ENCODE assay signal across 18 cellular contexts in genomic region chr14:100115726-100116125, GRCh38. TPM values are rescaled to one million over a fixed set of nuclear protein-coding genes. Genes with fewer than 3 reads are reported as not detected.
DNase-seq lines count a peak whose midpoint lies in the region; ATAC-seq lines count a peak whose summit lies in the region.
"Had no signal": no experiment of that assay in that cellular context is flagged by ENCODE, and none has a peak within 500 bp of the region (broad histone marks: within the 10 kb centered on the region; RNA-seq: fewer than 3 reads in every experiment).

No MANE protein-coding gene starts in this region.

- peaks cover 61% of the 10 kb centered on the region for H3K4me1 Mint-ChIP-seq in activated naive CD4-positive, alpha-beta T cell treated with anti-CD3 and anti-CD28 coated beads, Interleukin-2, amount 50 U/mL, for 24 hours
- peaks cover 44 to 69% (median 53%) of the 10 kb centered on the region in 7 donors for H3K4me1 Mint-ChIP-seq in naive thymus-derived CD4-positive, alpha-beta T cell

- no peaks in the 10 kb centered on the region for H3K27me3 ChIP-seq in naive thymus-derived CD4-positive, alpha-beta T cell (ENCODE audit: control insufficient read depth in 2 of 2, insufficient read depth in 2 of 2, low read length in 2 of 2)
- H3K27me3 ChIP-seq: adrenal gland, SJSA1 had no signal

- DNase-seq in activated naive CD4-positive, alpha-beta T cell (lab: John Stamatoyannopoulos, UW) = no peak
- DNase-seq in naive thymus-derived CD4-positive, alpha-beta T cell = no peak
- DNase-seq in 8988T (no peak), kidney glomerular epithelial cell (lab: John Stamatoyannopoulos, UW) (no peak), NCI-H226 (no peak)
- DNase-seq: activated CD4-positive, alpha-beta T cell treated with anti-CD3 and anti-CD28 coated beads for 1 hour; adrenal gland; effector memory CD4-positive, alpha-beta T cell; mammary epithelial cell; NCI-H1436; trophoblast cell had no signal

- peaks cover 0 to 15% of the 10 kb centered on the region in 2 donors for H3K4me1 ChIP-seq in naive thymus-derived CD4-positive, alpha-beta T cell (ENCODE audit: control insufficient read depth in 2 of 2, insufficient read depth in 2 of 2, low read length in 2 of 2)
- H3K4me1 ChIP-seq: adrenal gland, SJSA1 had no signal

- peak overlapping the region; percentile 88 for H3K27ac Mint-ChIP-seq in activated naive CD4-positive, alpha-beta T cell treated with anti-CD3 and anti-CD28 coated beads, Interleukin-2, amount 50 U/mL, for 24 hours
- peak overlapping the region in 7 of 9 donors; percentile 45 to 87 (median 67) for H3K27ac Mint-ChIP-seq in naive thymus-derived CD4-positive, alpha-beta T cell

- CTCF ChIA-PET in naive thymus-derived CD4-positive, alpha-beta T cell (lab: Charles Lee) = interaction anchor here (0.7 to 35.2 kb wide), 5 partner anchors 10 to 77 kb away, joined by 3 to 758 read pairs (median 4); partner anchors contain the start of gene EVL

- H3K9me3 Mint-ChIP-seq in activated naive CD4-positive, alpha-beta T cell treated with anti-CD3 and anti-CD28 coated beads, Interleukin-2, amount 50 U/mL, for 24 hours = no peaks in the 10 kb centered on the region
- H3K9me3 Mint-ChIP-seq in naive thymus-derived CD4-positive, alpha-beta T cell = no peaks in the 10 kb centered on the region
- H3K9me3 Mint-ChIP-seq: stimulated activated memory B cell treated with anti-CD40 and anti-IgM and Interleukin-4, amounts not matched to agents 10 μg/mL and 1 μg/mL and 100 μg/mL, for 72 hours had no signal

- POLR2A ChIA-PET in naive thymus-derived CD4-positive, alpha-beta T cell (lab: Charles Lee) = interaction anchor here (59.0 kb wide), 1 partner anchor 51 kb away, joined by 2344 read pairs; the partner anchor contains the start of gene EVL

- H3K36me3 ChIP-seq in naive thymus-derived CD4-positive, alpha-beta T cell (ENCODE audit: control insufficient read depth in 2 of 3, insufficient read depth in 3 of 3, low read length in 3 of 3) = peaks cover 37 to 98% (median 42%) of the 10 kb centered on the region in 3 experiments
- H3K36me3 ChIP-seq: adrenal gland, SJSA1 had no signal

- H3K4me3 ChIP-seq in naive thymus-derived CD4-positive, alpha-beta T cell (ENCODE audit: low read length) = no peak overlapping the region
- H3K4me3 ChIP-seq: adrenal gland, SJSA1 had no signal

- H3K4me3 Mint-ChIP-seq in activated naive CD4-positive, alpha-beta T cell treated with anti-CD3 and anti-CD28 coated beads, Interleukin-2, amount 50 U/mL, for 24 hours = no peak overlapping the region
- no peak overlapping the region for H3K4me3 Mint-ChIP-seq in naive thymus-derived CD4-positive, alpha-beta T cell
- H3K4me3 Mint-ChIP-seq: stimulated activated memory B cell treated with anti-CD40 and anti-IgM and Interleukin-4, amounts not matched to agents 10 μg/mL and 1 μg/mL and 100 μg/mL, for 72 hours had no signal

- no peaks in the 10 kb centered on the region for H3K36me3 Mint-ChIP-seq in activated naive CD4-positive, alpha-beta T cell treated with anti-CD3 and anti-CD28 coated beads, Interleukin-2, amount 50 U/mL, for 24 hours
- peaks cover 19 to 39% (median 30%) of the 10 kb centered on the region in 5 donors for H3K36me3 Mint-ChIP-seq in naive thymus-derived CD4-positive, alpha-beta T cell

- no peak for ATAC-seq in naive thymus-derived CD4-positive, alpha-beta T cell
- no peak for ATAC-seq in GM18519 (IDR thresholded peaks at IDR 0.05; ENCODE audit: low FRiP score, unreplicated experiment)
- ATAC-seq: Panc1; stimulated activated memory B cell treated with anti-CD40 and anti-IgM and Interleukin-4, amounts not matched to agents 10 μg/mL and 1 μg/mL and 100 μg/mL, for 72 hours had no signal

- H3K27ac ChIP-seq in angular gyrus (ENCODE audit: low read depth, low read length) = peak overlapping the region; percentile 99
- H3K27ac ChIP-seq in naive thymus-derived CD4-positive, alpha-beta T cell (ENCODE audit: low read depth, low read length) = no peak overlapping the region
- H3K27ac ChIP-seq: adrenal gland, SJSA1 had no signal

- H3K27me3 Mint-ChIP-seq in activated naive CD4-positive, alpha-beta T cell treated with anti-CD3 and anti-CD28 coated beads, Interleukin-2, amount 50 U/mL, for 24 hours = no peaks in the 10 kb centered on the region
- H3K27me3 Mint-ChIP-seq in naive thymus-derived CD4-positive, alpha-beta T cell = no peaks in the 10 kb centered on the region
- H3K27me3 Mint-ChIP-seq: stimulated activated memory B cell treated with anti-CD40 and anti-IgM and Interleukin-4, amounts not matched to agents 10 μg/mL and 1 μg/mL and 100 μg/mL, for 72 hours had no signal

- intact Hi-C loops in naive thymus-derived CD4-positive, alpha-beta T cell (cut with micrococcal nuclease) = no loop called here

- H3K9me3 ChIP-seq in naive thymus-derived CD4-positive, alpha-beta T cell (ENCODE audit: control insufficient read depth in 2 of 3, low read length in 3 of 3) = no peaks in the 10 kb centered on the region
- H3K9me3 ChIP-seq: adrenal gland, SJSA1 had no signal

RNA-seq across cellular contexts. Expression of gene DEGS2, which starts 43.7 kb away (rescaled TPM):
- 1 to 10 TPM in 1 of 5 experiments, under 1 TPM in 3, not detected in 1; 0.19 to 1.0 (median 0.32) TPM for total RNA-seq in naive thymus-derived CD4-positive, alpha-beta T cell
- 1 to 10 TPM in 1 of 2 donors, under 1 TPM in 1; 0.51 to 1.0 TPM for polyA plus RNA-seq in naive thymus-derived CD4-positive, alpha-beta T cell
- total RNA-seq: cardiac septum, SJSA1 had no signal

RNA-seq across cellular contexts. Expression of gene EVL, which starts 50.5 kb away (rescaled TPM):
- total RNA-seq in naive thymus-derived CD4-positive, alpha-beta T cell = 1,000 to 10,000 TPM in 3 of 5 experiments, 100 to 1,000 TPM in 2; 851 to 1,469 (median 1,230) TPM
- polyA plus RNA-seq in naive thymus-derived CD4-positive, alpha-beta T cell = 100 to 1,000 TPM; 163 to 184 TPM
